8 cellular contexts compared by ENCODE assay signal in genomic region chr20:47318596-47319516, GRCh38. TPM values are rescaled to one million over a fixed set of nuclear protein-coding genes. Genes with fewer than 3 reads are reported as not detected.
DNase-seq lines count a peak whose midpoint lies in the region; ATAC-seq, FAIRE-seq and TF ChIP-seq lines count a peak whose summit lies in the region.

No MANE protein-coding gene starts in this region.

- peaks cover 5% of the 10 kb centered on the region for H3K36me3 Mint-ChIP-seq in progenitor cell of endocrine pancreas (ENCODE audit: insufficient read depth)

- peak overlapping the region; percentile 83 for H3K4me2 ChIP-seq in K562 (ENCODE audit: insufficient read depth, low read length)

- peak overlapping the region; percentile 69 to 91 for H3K9ac ChIP-seq in K562 (ENCODE audit: insufficient read depth in 1 of 2, low read depth in 2 of 2, low read length in 2 of 2)

- H3K27ac Mint-ChIP-seq in progenitor cell of endocrine pancreas: peak overlapping the region; percentile 99

- BruUV-seq in K562 (replicated peaks; lab: Mats Ljungman, UMichigan): no TSS peak

- intact Hi-C loops in K562 (cut with micrococcal nuclease): loop anchor here (5.0 kb wide), 2 partner anchors 38 to 63 kb away; partner anchors contain the start of gene ZMYND8

- in situ Hi-C loops in K562 (cut with MboI): no loop called here

- CTCF ChIA-PET in K562 (lab: Yijun Ruan, JAX; ENCODE audit: low intra/inter-chr PET ratio): no interaction called here

- peak; percentile 51 for TF ChIP-seq POLR2A in K562 (conservative IDR thresholded peaks at IDR 0.05)

- H3K4me1 Mint-ChIP-seq in progenitor cell of endocrine pancreas (ENCODE audit: low read depth): peaks cover 67% of the 10 kb centered on the region

- peaks cover 64 to 71% of the 10 kb centered on the region in 2 experiments for H3K4me1 ChIP-seq in K562 (replicated peaks in 1 of 2; ENCODE audit: control insufficient read depth in 2 of 2, insufficient read depth in 2 of 2, low read length in 2 of 2)
- peaks cover 31% of the 10 kb centered on the region for H3K4me1 ChIP-seq in iPS DF 6.9 (ENCODE audit: control insufficient read depth, insufficient read depth, low read length)

- H3K36me3 ChIP-seq in K562 (ENCODE audit: control insufficient read depth, insufficient read depth, low read length): peaks cover 83% of the 10 kb centered on the region
- no peaks in the 10 kb centered on the region for H3K36me3 ChIP-seq in iPS DF 6.9 (ENCODE audit: control insufficient read depth, insufficient read depth, low read length)

- peak; percentile 64 for ATAC-seq in K562

- no peaks in the 10 kb centered on the region for H3K27me3 ChIP-seq in K562 (ENCODE audit: control insufficient read depth in 2 of 2, insufficient read depth in 2 of 2, low read length in 2 of 2)
- H3K27me3 ChIP-seq in iPS DF 6.9 (ENCODE audit: control insufficient read depth, insufficient read depth, low read length): no peaks in the 10 kb centered on the region

- H3K9me3 ChIP-seq in K562 (replicated peaks; ENCODE audit: control insufficient read depth, insufficient read depth, low read depth, low read length) (no peaks in the 10 kb centered on the region), iPS DF 6.9 (ENCODE audit: control insufficient read depth, insufficient read depth, low read length) (no peaks in the 10 kb centered on the region)

- H3K9me3 Mint-ChIP-seq in progenitor cell of endocrine pancreas (ENCODE audit: low read depth): no peaks in the 10 kb centered on the region

- peaks cover 45% of the 10 kb centered on the region for H4K20me1 ChIP-seq in K562 (replicated peaks; ENCODE audit: control insufficient read depth, insufficient read depth, low read length)

- TF ChIP-seq CTCF in K562 (IDR thresholded peaks at IDR 0.05 in 2 of 3, conservative IDR thresholded peaks at IDR 0.05 in 1 of 3; ENCODE audit: insufficient read depth in 2 of 3, low read depth in 1 of 3, low read length in 3 of 3) (no peak), progenitor cell of endocrine pancreas (IDR thresholded peaks at IDR 0.05; ENCODE audit: unreplicated experiment) (no peak)

- peak overlapping the region; percentile 60 for H3K4me3 Mint-ChIP-seq in progenitor cell of endocrine pancreas (ENCODE audit: low read depth)

- peak; percentile 22; the same call in 1 of the 2 replicates for TF ChIP-seq EP300 in K562 (IDR thresholded peaks at IDR 0.05; ENCODE audit: low read length)

- H3K27ac ChIP-seq in K562 (ENCODE audit: extremely low read depth, low read depth, low read length) (peak overlapping the region; percentile 89), iPS DF 6.9 (ENCODE audit: low read length) (peak overlapping the region; percentile 95)

- H3K4me3 ChIP-seq in K562: peak overlapping the region; percentile 21
- peak overlapping the region; percentile 21; the same call in 1 of the 2 replicates for H3K4me3 ChIP-seq in iPS DF 6.9 (ENCODE audit: low read length)

- POLR2A ChIA-PET in K562 (lab: Yijun Ruan, JAX): interaction anchor here (0.7 to 6.4 kb wide), 6 partner anchors 10 to 136 kb away, joined by 3 to 70 read pairs (median 3); no protein-coding TSS in a partner anchor

- peaks cover 100% of the 10 kb centered on the region for H3K79me2 ChIP-seq in K562 (ENCODE audit: control insufficient read depth, insufficient read depth, low read length)

- WGBS in K562 (ENCODE audit: insufficient coverage, low coverage, missing lambda C conversion rate): 9% methylated on average over 21 of the region's 28 CpGs
- WGBS in iPS DF 6.9 (ENCODE audit: insufficient coverage, insufficient read length): no CpG with 5 or more reads among the region's 28 CpGs

- peak; percentile 84 for DNase-seq in EH (ENCODE audit: low read depth)
- DNase-seq in NCI-H510A treated with DMSO at 0.1 percent for 48 hours (lab: John Stamatoyannopoulos, UW): peak; percentile 61
- DNase-seq in K562 (ENCODE audit: extremely low read depth in 1 of 4, low spot score in 3 of 4): peak; percentile 55 to 81 (median 62)
- no peak for DNase-seq in iPS DF 6.9 (ENCODE audit: low read depth, low spot score)
- DNase-seq in progenitor cell of endocrine pancreas (ENCODE audit: low spot score, unreplicated experiment): no peak
- no peak for DNase-seq in activated CD4-positive, CD25-positive, alpha-beta regulatory T cell treated with anti-CD3 and anti-CD28 coated beads, Interleukin-2, amount 50 U/mL, for 72 hours
- no peak for DNase-seq in dedifferentiated amniotic fluid mesenchymal stem cell (ENCODE audit: extremely low spot score)
- no peak for DNase-seq in germinal center (ENCODE audit: low spot score)

- H3K9me1 ChIP-seq in K562 (ENCODE audit: control insufficient read depth, insufficient read depth, low read length): peaks cover 8% of the 10 kb centered on the region

- H2AFZ ChIP-seq in K562 (ENCODE audit: low read depth, low read length): no peak overlapping the region

- H3K27me3 Mint-ChIP-seq in progenitor cell of endocrine pancreas: no peaks in the 10 kb centered on the region

- FAIRE-seq in K562 (lab: Jason Lieb, UNC): peak; percentile 83

- TF ChIP-seq RAD21 in K562 (CRISPR knock-in tag; conservative IDR thresholded peaks at IDR 0.05 in 1 of 2, IDR thresholded peaks at IDR 0.05 in 1 of 2): no peak

TF ChIP-seq in K562, 482 proteins besides CTCF, POLR2A, EP300 and RAD21 (continues in another document):
- TF ChIP-seq MED1 (CRISPR knock-in tag; IDR thresholded peaks at IDR 0.05; ENCODE audit: borderline replicate concordance): no peak
- TF ChIP-seq ZNF589 (CRISPR knock-in tag; IDR thresholded peaks at IDR 0.05; ENCODE audit: low read depth): peak; percentile 92
- peak; percentile 60 for TF ChIP-seq RBFOX2 (IDR thresholded peaks at IDR 0.05; ENCODE audit: low read depth, low read length)
- TF ChIP-seq NCOR1 (IDR thresholded peaks at IDR 0.05): no peak
- no peak for TF ChIP-seq ZNF280A (IDR thresholded peaks at IDR 0.05; ENCODE audit: low read depth, partially characterized antibody)
- no peak for TF ChIP-seq ELF2 (CRISPR knock-in tag; IDR thresholded peaks at IDR 0.05)
- TF ChIP-seq CCNT2 (IDR thresholded peaks at IDR 0.05; ENCODE audit: borderline replicate concordance, extremely low read depth, insufficient read length, low read depth, low read length): no peak
- TF ChIP-seq SLC30A9 (CRISPR knock-in tag; IDR thresholded peaks at IDR 0.05): no peak
- TF ChIP-seq ZBED1 (IDR thresholded peaks at IDR 0.05): no peak
- no peak for TF ChIP-seq MYNN (IDR thresholded peaks at IDR 0.05)
- TF ChIP-seq MYNN (CRISPR knock-in tag; IDR thresholded peaks at IDR 0.05): no peak
- TF ChIP-seq PKNOX1 (IDR thresholded peaks at IDR 0.05): peak; percentile 75

RNA-seq across cellular contexts. Expression of gene ZMYND8, which starts 37.6 kb away (rescaled TPM):
- total RNA-seq in K562 (2011; cell fraction: chromatin; rRNA removed; ENCODE audit: low replicate concordance): 399 and 515 TPM in 2 replicates
- 184 and 194 TPM in 2 replicates for total RNA-seq in K562 (2011; cell fraction: nucleolus; rRNA removed)
- total RNA-seq in K562 (2011; cell fraction: nucleoplasm; rRNA removed): 232 and 241 TPM in 2 replicates
- 51.8 and 62.6 TPM in 2 replicates for total RNA-seq in K562 (2014; rRNA removed)
- 71.9 and 79.2 TPM in 2 replicates for total RNA-seq in K562 (2014; rRNA removed; fragmentation: Illumina TruSeq; extraction: Trizol)
- total RNA-seq in K562 (2015; rRNA removed; fragmentation: Illumina TruSeq; extraction: Trizol): 65.3 and 67.3 TPM in 2 replicates
- total RNA-seq in K562 (2021): 129 and 148 TPM in 2 replicates
- 80.8 and 95.0 TPM in 2 replicates for polyA plus RNA-seq in K562 (2011; rRNA removed)
- polyA plus RNA-seq in K562 (2011; cell fraction: cytosol; rRNA removed): 42.9 and 46.7 TPM in 2 replicates
- polyA plus RNA-seq in K562 (2011; cell fraction: nucleus; rRNA removed): 147 and 184 TPM in 2 replicates
- polyA plus RNA-seq in K562 (2012): 48.4 and 62.9 TPM in 2 replicates
- 97.2 and 121 TPM in 2 replicates for polyA plus RNA-seq in K562 (2014; fragmentation: Illumina TruSeq; extraction: Trizol)
- polyA plus RNA-seq in K562 (2014; fragmentation: Nextera tagmentation; extraction: Ambion mirVana): 10 to 100 TPM; 31.8 to 58.0 TPM
- 63.9 and 79.5 TPM in 2 replicates for polyA plus RNA-seq in K562 (2014; rRNA removed)
- polyA minus RNA-seq in K562 (2011; rRNA and poly(A)+ RNA removed): 140 and 160 TPM in 2 replicates
- polyA minus RNA-seq in K562 (2011; cell fraction: cytosol; rRNA and poly(A)+ RNA removed): 71.6 and 73.2 TPM in 2 replicates
- 125 and 198 TPM in 2 replicates for polyA minus RNA-seq in K562 (2011; cell fraction: nucleus; rRNA and poly(A)+ RNA removed)
- 100 and 102 TPM in 2 replicates for total RNA-seq in progenitor cell of endocrine pancreas

Comparison
In these comparisons a context has a peak if more than half of its experiments do, and no peak if none do; other contexts are left out.
1. DNase-seq: peak in EH (single experiment), NCI-H510A treated with DMSO at 0.1 percent for 48 hours (single experiment) and K562 (4 of 4); none in iPS DF 6.9 (single experiment), progenitor cell of endocrine pancreas (single experiment), activated CD4-positive, CD25-positive, alpha-beta regulatory T cell treated with anti-CD3 and anti-CD28 coated beads, Interleukin-2, amount 50 U/mL, for 72 hours (single experiment), dedifferentiated amniotic fluid mesenchymal stem cell (single experiment) and germinal center (single experiment).